10 cellular contexts compared by ENCODE assay signal in the genomic region with DNA sequence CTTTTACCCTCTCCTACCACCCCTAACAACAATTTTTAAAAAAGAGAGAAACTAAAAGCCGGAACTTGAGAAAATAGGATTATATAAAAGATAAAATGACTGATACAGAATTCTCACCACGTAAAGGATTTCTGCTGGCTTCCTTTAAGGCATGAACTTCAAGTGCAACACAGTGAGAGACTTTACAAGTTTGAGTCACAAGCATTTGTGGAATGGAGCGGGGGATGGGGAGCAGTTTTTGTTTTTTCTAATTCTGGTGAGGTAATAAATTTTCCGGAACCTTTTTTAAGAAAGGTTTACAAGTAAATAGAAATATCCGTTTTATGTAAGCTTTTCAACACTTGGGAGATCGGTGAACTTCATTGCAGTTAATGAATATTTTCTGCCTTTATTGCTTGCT. TPM values are rescaled to one million over a fixed set of nuclear protein-coding genes. Genes with fewer than 3 reads are reported as not detected.
A peak's percentile ranks its signal among the peaks of the same experiment; 100 is the strongest.
DNase-seq lines count a peak whose midpoint lies in the region; ATAC-seq and TF ChIP-seq lines count a peak whose summit lies in the region.
"Had no signal": no experiment of that assay in that cellular context is flagged by ENCODE, and none has a peak within 500 bp of the region (broad histone marks: within the 10 kb centered on the region; RNA-seq: fewer than 3 reads in every experiment).

No MANE protein-coding gene starts in this region.

- peak overlapping the region; percentile 74 for H3K9ac ChIP-seq in SK-N-SH
- H3K9ac ChIP-seq in skeletal muscle satellite cell (ENCODE audit: low read depth, low read length) = peak overlapping the region; percentile 77

- WGBS in SK-N-SH (ENCODE audit: low lambda C conversion rate) = 20% methylated on average over 6 of the region's 6 CpGs

- H3F3A ChIP-seq in SK-N-SH (replicated peaks; ENCODE audit: insufficient read depth) = peaks cover 33% of the 10 kb centered on the region

- H3K27ac ChIP-seq in SK-N-SH (ENCODE audit: low read depth in 2 of 2, low read length in 1 of 2) = peak overlapping the region; percentile 80 to 94

- H3K9me3 ChIP-seq in SK-N-SH (no peaks in the 10 kb centered on the region), skeletal muscle satellite cell (replicated peaks; ENCODE audit: low read length) (no peaks in the 10 kb centered on the region)

- peaks cover 3% of the 10 kb centered on the region for H3K36me3 Mint-ChIP-seq in activated CD4-positive, alpha-beta T cell treated with anti-CD3 and anti-CD28 coated beads, Interleukin-2, amount 10 ng/mL, durations not matched to agents 7 days and 5 days (ENCODE audit: low read depth)
- peaks cover 10% of the 10 kb centered on the region for H3K36me3 Mint-ChIP-seq in activated CD4-positive, alpha-beta T cell treated with anti-CD3 and anti-CD28 coated beads for 36 hours (ENCODE audit: low read depth)

- CTCF ChIA-PET in activated CD4-positive, alpha-beta T cell treated with anti-CD3 and anti-CD28 coated beads, Interleukin-2, amount 10 ng/mL, durations not matched to agents 7 days and 5 days (lab: Charles Lee) = no interaction called here
- CTCF ChIA-PET in activated CD4-positive, alpha-beta T cell treated with anti-CD3 and anti-CD28 coated beads for 36 hours (lab: Charles Lee) = no interaction called here
- CTCF ChIA-PET in SK-N-SH (lab: Yijun Ruan, JAX) = interaction anchor here (1.4 to 2.7 kb wide), 5 partner anchors 8 to 816 kb away, joined by 3 to 12 read pairs (median 5); no protein-coding TSS in a partner anchor

- H3K36me3 ChIP-seq in SK-N-SH (replicated peaks in 1 of 2; ENCODE audit: control insufficient read depth in 1 of 2, insufficient read depth in 2 of 2, low read length in 1 of 2) = peaks cover 0 to 6% of the 10 kb centered on the region in 2 experiments
- H3K36me3 ChIP-seq in skeletal muscle satellite cell (ENCODE audit: insufficient read depth, low read length) = no peaks in the 10 kb centered on the region

- no peak overlapping the region for H3K4me3 Mint-ChIP-seq in activated CD4-positive, alpha-beta T cell treated with anti-CD3 and anti-CD28 coated beads, Interleukin-2, amount 10 ng/mL, durations not matched to agents 7 days and 5 days
- H3K4me3 Mint-ChIP-seq in activated CD4-positive, alpha-beta T cell treated with anti-CD3 and anti-CD28 coated beads for 36 hours = no peak overlapping the region

- peaks cover 22% of the 10 kb centered on the region for H4K20me1 ChIP-seq in SK-N-SH (ENCODE audit: insufficient read depth)

- peaks cover 46% of the 10 kb centered on the region for H3K27me3 Mint-ChIP-seq in activated CD4-positive, alpha-beta T cell treated with anti-CD3 and anti-CD28 coated beads, Interleukin-2, amount 10 ng/mL, durations not matched to agents 7 days and 5 days
- peaks cover 35% of the 10 kb centered on the region for H3K27me3 Mint-ChIP-seq in activated CD4-positive, alpha-beta T cell treated with anti-CD3 and anti-CD28 coated beads for 36 hours

- H3K27me3 ChIP-seq in SK-N-SH (ENCODE audit: insufficient read depth) (no peaks in the 10 kb centered on the region), skeletal muscle satellite cell (ENCODE audit: control insufficient read depth, insufficient read depth, low read length) (no peaks in the 10 kb centered on the region)

- POLR2A ChIA-PET in activated CD4-positive, alpha-beta T cell treated with anti-CD3 and anti-CD28 coated beads, Interleukin-2, amount 10 ng/mL, durations not matched to agents 7 days and 5 days (lab: Charles Lee) = no interaction called here
- POLR2A ChIA-PET in activated CD4-positive, alpha-beta T cell treated with anti-CD3 and anti-CD28 coated beads for 36 hours (lab: Charles Lee) = no interaction called here
- POLR2A ChIA-PET in SK-N-SH (lab: Yijun Ruan, JAX) = interaction anchor here (0.9 kb wide), 2 partner anchors 51 to 573 kb away, joined by 3 to 4 read pairs; no protein-coding TSS in a partner anchor

- H3K9me2 ChIP-seq in SK-N-SH = no peaks in the 10 kb centered on the region

- intact Hi-C loops in activated CD4-positive, alpha-beta T cell treated with anti-CD3 and anti-CD28 coated beads for 36 hours (cut with DNase I, micrococcal nuclease) = no loop called here

- H3K4me1 Mint-ChIP-seq in activated CD4-positive, alpha-beta T cell treated with anti-CD3 and anti-CD28 coated beads, Interleukin-2, amount 10 ng/mL, durations not matched to agents 7 days and 5 days = peaks cover 16% of the 10 kb centered on the region
- peaks cover 16% of the 10 kb centered on the region for H3K4me1 Mint-ChIP-seq in activated CD4-positive, alpha-beta T cell treated with anti-CD3 and anti-CD28 coated beads for 36 hours

- TF ChIP-seq RAD21 in SK-N-SH (IDR thresholded peaks at IDR 0.05; ENCODE audit: low read length) = no peak

- no peak for DNase-seq in activated CD4-positive, alpha-beta T cell treated with anti-CD3 and anti-CD28 coated beads, Interleukin-2, amount 10 ng/mL, durations not matched to agents 7 days and 5 days
- DNase-seq in activated CD4-positive, alpha-beta T cell treated with anti-CD3 and anti-CD28 coated beads for 36 hours = no peak
- no peak for DNase-seq in SK-N-SH
- DNase-seq in amygdala (lab: John Stamatoyannopoulos, UW) = no peak
- no peak for DNase-seq in NCI-H446 (lab: John Stamatoyannopoulos, UW)
- no peak for DNase-seq in activated CD4-positive, alpha-beta T cell treated with anti-CD3 and anti-CD28 coated beads, Interleukin-2, amount 50 U/mL, for 4 hours
- DNase-seq: activated gamma-delta T cell; CD4-positive, alpha-beta T cell had no signal

- peak overlapping the region; percentile 65 to 87 for H3K4me3 ChIP-seq in SK-N-SH (ENCODE audit: low read depth in 2 of 2, low read length in 1 of 2)
- peak overlapping the region; percentile 57 for H3K4me3 ChIP-seq in iPS-11a (ENCODE audit: low read depth, low read length)
- H3K4me3 ChIP-seq in skeletal muscle satellite cell (ENCODE audit: low read length) = peak overlapping the region; percentile 90

- no peak for TF ChIP-seq CTCF in SK-N-SH (IDR thresholded peaks at IDR 0.05)

- 0 out of 2 replicates have a peak overlapping the region, but pooled peaks have one; percentile 70 for H2AFZ ChIP-seq in SK-N-SH (ENCODE audit: low read depth)

- no peak for ATAC-seq in activated CD4-positive, alpha-beta T cell treated with anti-CD3 and anti-CD28 coated beads for 36 hours

- peak overlapping the region; percentile 41 for H3K27ac Mint-ChIP-seq in activated CD4-positive, alpha-beta T cell treated with anti-CD3 and anti-CD28 coated beads, Interleukin-2, amount 10 ng/mL, durations not matched to agents 7 days and 5 days
- H3K27ac Mint-ChIP-seq in activated CD4-positive, alpha-beta T cell treated with anti-CD3 and anti-CD28 coated beads for 36 hours = no peak overlapping the region
- H3K27ac Mint-ChIP-seq: CD4-positive, alpha-beta T cell had no signal

- peaks cover 4 to 5% of the 10 kb centered on the region in 2 experiments; a peak in 3 of 4 replicates for H3K4me1 ChIP-seq in SK-N-SH (ENCODE audit: control insufficient read depth in 1 of 2, insufficient read depth in 2 of 2, low read depth in 1 of 2, low read length in 1 of 2)
- H3K4me1 ChIP-seq in skeletal muscle satellite cell (ENCODE audit: control insufficient read depth, insufficient read depth, low read length) = peaks cover 26% of the 10 kb centered on the region

- H3K4me2 ChIP-seq in SK-N-SH (peak overlapping the region; percentile 75), skeletal muscle satellite cell (ENCODE audit: low read length) (peak overlapping the region; percentile 92)

- H3K79me2 ChIP-seq in SK-N-SH (ENCODE audit: insufficient read depth) = peaks cover 71% of the 10 kb centered on the region

- H3K9me3 Mint-ChIP-seq in activated CD4-positive, alpha-beta T cell treated with anti-CD3 and anti-CD28 coated beads, Interleukin-2, amount 10 ng/mL, durations not matched to agents 7 days and 5 days = peaks cover 2% of the 10 kb centered on the region
- no peaks in the 10 kb centered on the region for H3K9me3 Mint-ChIP-seq in activated CD4-positive, alpha-beta T cell treated with anti-CD3 and anti-CD28 coated beads for 36 hours (ENCODE audit: low read depth)

- TF ChIP-seq EP300 in SK-N-SH (IDR thresholded peaks at IDR 0.05; ENCODE audit: borderline replicate concordance in 1 of 2, low read depth in 1 of 2, low read length in 1 of 2) = no peak

TF ChIP-seq in SK-N-SH, 30 proteins besides CTCF, POLR2A, EP300 and RAD21 (continues in another document):
- TF ChIP-seq FOXJ3 (CRISPR knock-in tag; IDR thresholded peaks at IDR 0.05) (no peak), RXRA (IDR thresholded peaks at IDR 0.05; ENCODE audit: borderline replicate concordance, low read depth) (no peak), JUND (IDR thresholded peaks at IDR 0.05) (no peak), YY1 (IDR thresholded peaks at IDR 0.05; ENCODE audit: low read depth) (no peak), FOXM1 (IDR thresholded peaks at IDR 0.05; ENCODE audit: low read depth) (no peak), TCF12 (IDR thresholded peaks at IDR 0.05) (no peak), CHD2 (IDR thresholded peaks at IDR 0.05; ENCODE audit: low read length, partially characterized antibody) (no peak), ELF1 (IDR thresholded peaks at IDR 0.05) (no peak), RCOR1 (IDR thresholded peaks at IDR 0.05; ENCODE audit: low read length) (no peak)
- TF ChIP-seq, protein P1, sequence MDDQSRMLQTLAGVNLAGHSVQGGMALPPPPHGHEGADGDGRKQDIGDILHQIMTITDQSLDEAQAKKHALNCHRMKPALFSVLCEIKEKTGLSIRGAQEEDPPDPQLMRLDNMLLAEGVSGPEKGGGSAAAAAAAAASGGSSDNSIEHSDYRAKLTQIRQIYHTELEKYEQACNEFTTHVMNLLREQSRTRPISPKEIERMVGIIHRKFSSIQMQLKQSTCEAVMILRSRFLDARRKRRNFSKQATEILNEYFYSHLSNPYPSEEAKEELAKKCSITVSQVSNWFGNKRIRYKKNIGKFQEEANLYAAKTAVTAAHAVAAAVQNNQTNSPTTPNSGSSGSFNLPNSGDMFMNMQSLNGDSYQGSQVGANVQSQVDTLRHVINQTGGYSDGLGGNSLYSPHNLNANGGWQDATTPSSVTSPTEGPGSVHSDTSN (IDR thresholded peaks at IDR 0.05) = no peak

RNA-seq across cellular contexts. Expression of a gene that starts 1.8 kb away (rescaled TPM):
- total RNA-seq in activated CD4-positive, alpha-beta T cell treated with anti-CD3 and anti-CD28 coated beads, Interleukin-2, amount 10 ng/mL, durations not matched to agents 7 days and 5 days = not detected
- total RNA-seq in activated CD4-positive, alpha-beta T cell treated with anti-CD3 and anti-CD28 coated beads for 36 hours = not detected
- 146 and 186 TPM in 2 replicates for polyA plus RNA-seq in SK-N-SH (2012; rRNA removed)
- 189 and 223 TPM in 2 replicates for polyA plus RNA-seq in SK-N-SH (2012; cell fraction: cytosol; rRNA removed)
- polyA plus RNA-seq in SK-N-SH (2012; cell fraction: nucleus; rRNA removed) = 62.9 and 131 TPM in 2 replicates
- total RNA-seq in skeletal muscle satellite cell (2012; rRNA removed) = 12.9 and 15.3 TPM in 2 replicates
- total RNA-seq: CD4-positive, alpha-beta T cell had no signal
